Comparison of ENCODE assay signal across 10 cellular contexts in genomic region chr18:32439802-32440201, GRCh38. TPM values are rescaled to one million over a fixed set of nuclear protein-coding genes. Genes with fewer than 3 reads are reported as not detected.
DNase-seq lines count a peak whose midpoint lies in the region; ATAC-seq, FAIRE-seq and TF ChIP-seq lines count a peak whose summit lies in the region.
"Had no signal": no experiment of that assay in that cellular context is flagged by ENCODE, and none has a peak within 500 bp of the region (broad histone marks: within the 10 kb centered on the region; RNA-seq: fewer than 3 reads in every experiment).

No MANE protein-coding gene starts in this region.

- H3K4me2 ChIP-seq in A549 (no peak overlapping the region), OCI-LY3 (ENCODE audit: low read length) (no peak overlapping the region)

- no peaks in the 10 kb centered on the region for H3K4me1 ChIP-seq in A549
- H3K4me1 ChIP-seq in OCI-LY3 (ENCODE audit: low read length): peaks cover 5% of the 10 kb centered on the region
- H3K4me1 ChIP-seq in foreskin keratinocyte: no peaks in the 10 kb centered on the region

- H3K79me2 ChIP-seq in OCI-LY3 (ENCODE audit: low read length): no peaks in the 10 kb centered on the region

- no peak overlapping the region for H3K4me3 ChIP-seq in A549
- no peak overlapping the region for H3K4me3 ChIP-seq in GM12864 (ENCODE audit: low read depth, low read length)
- H3K4me3 ChIP-seq in OCI-LY3 (ENCODE audit: low read length): no peak overlapping the region
- H3K4me3 ChIP-seq: pancreas had no signal

- TF ChIP-seq POLR2A in A549 (IDR thresholded peaks at IDR 0.05; ENCODE audit: low read length): no peak

- no peaks in the 10 kb centered on the region for H3K27me3 ChIP-seq in OCI-LY3 (ENCODE audit: low read depth, low read length)
- no peaks in the 10 kb centered on the region for H3K27me3 ChIP-seq in foreskin keratinocyte
- H3K27me3 ChIP-seq: pancreas had no signal

- no peaks in the 10 kb centered on the region for H3K36me3 ChIP-seq in OCI-LY3 (replicated peaks; ENCODE audit: low read depth, low read length)
- H3K36me3 ChIP-seq: pancreas had no signal

- H4K20me1 ChIP-seq in OCI-LY3 (ENCODE audit: insufficient read depth, low read length): no peaks in the 10 kb centered on the region

- peak in 1 of 2 experiments; percentile 32; a peak in 1 of 5 replicates for TF ChIP-seq RAD21 in A549 (conservative IDR thresholded peaks at IDR 0.05 in 1 of 2, IDR thresholded peaks at IDR 0.05 in 1 of 2)

- H3K27ac ChIP-seq in A549: no peak overlapping the region
- no peak overlapping the region for H3K27ac ChIP-seq in OCI-LY3 (ENCODE audit: low read length)
- H3K27ac ChIP-seq in foreskin keratinocyte: no peak overlapping the region
- H3K27ac ChIP-seq: pancreas had no signal

- POLR2A ChIA-PET in A549 (lab: Yijun Ruan, JAX): interaction anchor here (0.5 kb wide), 1 partner anchor 30 kb away, joined by 3 read pairs; no protein-coding TSS in a partner anchor

- no peak; the same call in 2 of the 3 replicates for TF ChIP-seq CTCF in A549 (IDR thresholded peaks at IDR 0.05)
- peak; percentile 24 for TF ChIP-seq CTCF in GM12864 (IDR thresholded peaks at IDR 0.05; ENCODE audit: low read depth, low read length, missing control alignments)
- TF ChIP-seq CTCF in OCI-LY3 (IDR thresholded peaks at IDR 0.05; ENCODE audit: low read depth, low read length): peak; percentile 24; the same call in 1 of the 2 replicates
- peak; percentile 53 for TF ChIP-seq CTCF in foreskin keratinocyte (conservative IDR thresholded peaks at IDR 0.05)

- H2AFZ ChIP-seq in OCI-LY3 (ENCODE audit: low read depth, low read length): no peak overlapping the region

- no peaks in the 10 kb centered on the region for H3K9me3 ChIP-seq in A549
- H3K9me3 ChIP-seq in OCI-LY3 (ENCODE audit: insufficient read depth, low read length): no peaks in the 10 kb centered on the region
- H3K9me3 ChIP-seq: pancreas had no signal

- 89% methylated on average over 1 of the region's 1 CpG for WGBS in A549 (ENCODE audit: missing lambda C conversion rate)

- DNase-seq in A549 (ENCODE audit: low read depth in 1 of 2, low spot score in 1 of 2) (peak; percentile 7 to 9), GM12864 (ENCODE audit: low read depth) (no peak), foreskin keratinocyte (no peak), hepatic stellate cell (ENCODE audit: low spot score) (no peak)
- DNase-seq: pancreas had no signal

- FAIRE-seq in A549 (lab: Jason Lieb, UNC): no peak
- FAIRE-seq: pancreas had no signal

- ATAC-seq in A549 (peak; percentile 71; a peak in 5 of 6 replicates), foreskin keratinocyte (peak; percentile 63), HG02571 (IDR thresholded peaks at IDR 0.05; ENCODE audit: unreplicated experiment) (no peak), GM19467 (IDR thresholded peaks at IDR 0.05; ENCODE audit: unreplicated experiment) (no peak), GM19463 (IDR thresholded peaks at IDR 0.05; ENCODE audit: unreplicated experiment) (no peak)
- ATAC-seq: activated CD4-positive, CD25-positive, alpha-beta regulatory T cell treated with anti-CD3 and anti-CD28 coated beads, Interleukin-2, amount 50 U/mL, for 24 hours; pancreas had no signal

- CTCF ChIA-PET in A549 (lab: Yijun Ruan, JAX): interaction anchor here (1.2 to 1.4 kb wide), 2 partner anchors 8 to 11 kb away, joined by 4 to 5 read pairs; no protein-coding TSS in a partner anchor

- H3K9ac ChIP-seq in OCI-LY3 (ENCODE audit: low read length): no peak overlapping the region

- no peak for TF ChIP-seq EP300 in A549 (IDR thresholded peaks at IDR 0.05)

TF ChIP-seq in A549, 52 proteins besides CTCF, POLR2A, EP300 and RAD21:
- TF ChIP-seq PHF8 (IDR thresholded peaks at IDR 0.05; ENCODE audit: borderline replicate concordance, low read depth): no peak
- TF ChIP-seq RNF2 (IDR thresholded peaks at IDR 0.05; ENCODE audit: borderline replicate concordance, low read depth): no peak
- TF ChIP-seq ZNF302 (CRISPR knock-in tag; IDR thresholded peaks at IDR 0.05): no peak
- no peak for TF ChIP-seq TP53 (CRISPR knock-in tag; IDR thresholded peaks at IDR 0.05)
- no peak for TF ChIP-seq CEBPB (IDR thresholded peaks at IDR 0.05)
- no peak for TF ChIP-seq GATA3 (IDR thresholded peaks at IDR 0.05; ENCODE audit: borderline replicate concordance)
- no peak for TF ChIP-seq ZFP36 (IDR thresholded peaks at IDR 0.05; ENCODE audit: borderline replicate concordance, partially characterized antibody)
- TF ChIP-seq ATOH8 (CRISPR knock-in tag; IDR thresholded peaks at IDR 0.05; ENCODE audit: low read depth): no peak
- no peak for TF ChIP-seq JUNB (IDR thresholded peaks at IDR 0.05)
- TF ChIP-seq USF2 (IDR thresholded peaks at IDR 0.05): no peak
- no peak for TF ChIP-seq RFX5 (IDR thresholded peaks at IDR 0.05)
- TF ChIP-seq HDAC2 (IDR thresholded peaks at IDR 0.05): no peak
- TF ChIP-seq REST (IDR thresholded peaks at IDR 0.05): no peak
TF ChIP-seq in A549: peak in this region for 0.

RNA-seq across cellular contexts. Expression of gene GAREM1, which starts 30.9 kb away (rescaled TPM):
- polyA plus RNA-seq in A549 (2011; rRNA removed): 5.0 and 6.5 TPM in 2 replicates
- 1.2 and 1.8 TPM in 2 replicates for polyA plus RNA-seq in A549 (2012; cell fraction: cytosol; rRNA removed)
- polyA plus RNA-seq in A549 (2012; cell fraction: nucleus; rRNA removed): 1.2 and 1.3 TPM in 2 replicates
- 1.0 to 1.3 TPM (median 1.3 TPM) in 3 replicates for polyA plus RNA-seq in A549 (2017; fragmentation: RNase III; extraction: RNeasy Plus Mini Kit Qiagen cat#74134 plus additional on column Dnase treatment)
- 8.7 and 11.9 TPM in 2 replicates for polyA minus RNA-seq in A549 (2011; rRNA and poly(A)+ RNA removed)
- total RNA-seq in foreskin keratinocyte: 2.3 TPM in 2 replicates
- 0.69 and 0.75 TPM in 2 replicates for polyA plus RNA-seq in foreskin keratinocyte

Comparison
In these comparisons a context has a peak if more than half of its experiments do, and no peak if none do; other contexts are left out.
1. ATAC-seq: peak in A549 (2 of 2) and foreskin keratinocyte (single experiment); none in HG02571 (single experiment), GM19467 (single experiment) and GM19463 (single experiment).
2. DNase-seq: peak in A549 (2 of 2); none in GM12864 (single experiment), foreskin keratinocyte (0 of 2) and hepatic stellate cell (single experiment).